ENCODE assay signal across 13 cellular contexts in the genomic region with DNA sequence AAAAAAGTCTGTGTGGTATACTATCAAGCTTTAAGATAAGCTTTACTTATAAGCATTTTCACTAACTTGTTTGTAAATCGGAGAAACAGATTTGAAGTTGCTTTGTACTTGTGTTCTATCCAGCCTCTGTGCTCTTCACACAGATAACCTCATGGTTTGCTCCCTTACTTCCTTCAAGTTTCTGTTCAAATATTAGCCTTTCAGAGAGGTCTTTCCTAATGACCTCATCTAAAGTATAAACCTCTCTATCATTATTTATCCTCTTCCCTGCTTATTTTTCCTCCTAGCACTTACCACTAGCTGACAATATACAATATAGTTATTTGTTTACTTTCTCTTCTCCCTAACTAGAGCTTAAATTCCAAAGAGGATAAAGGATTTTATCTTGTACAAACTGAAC.
DNase-seq lines count a peak whose midpoint lies in the region; ATAC-seq, FAIRE-seq and TF ChIP-seq lines count a peak whose summit lies in the region.
"Had no signal": no experiment of that assay in that cellular context is flagged by ENCODE, and none has a peak within 500 bp of the region (broad histone marks: within the 10 kb centered on the region; RNA-seq: fewer than 3 reads in every experiment).

No MANE protein-coding gene starts in this region.

- no peak for ATAC-seq in CD4-positive, alpha-beta T cell (ENCODE audit: poor library complexity)
- no peak for ATAC-seq in activated CD8-positive, alpha-beta T cell treated with anti-CD3 and anti-CD28 coated beads, Interleukin-2, amount 10 ng/mL, durations not matched to agents 7 days and 5 days
- ATAC-seq in HepG2 = peak; percentile 90
- no peak for ATAC-seq in GM18520 (IDR thresholded peaks at IDR 0.05; ENCODE audit: unreplicated experiment)
- no peak for ATAC-seq in HG02852 (IDR thresholded peaks at IDR 0.05; ENCODE audit: unreplicated experiment)
- ATAC-seq in GM21367 (IDR thresholded peaks at IDR 0.05; ENCODE audit: unreplicated experiment) = no peak

- no peak overlapping the region for H3K4me3 Mint-ChIP-seq in CD4-positive, alpha-beta T cell
- H3K4me3 Mint-ChIP-seq in activated CD8-positive, alpha-beta T cell treated with anti-CD3 and anti-CD28 coated beads, Interleukin-2, amount 10 ng/mL, durations not matched to agents 7 days and 5 days = no peak overlapping the region
- H3K4me3 Mint-ChIP-seq: T-helper 1 cell treated with Interleukin-12 subunit alpha and Interleukin-12 subunit beta and Interleukin-4 antibody, amounts not matched to agents 30 μg/mL and 1 μg/mL, for 36 hours had no signal

- TF ChIP-seq EP300 in HepG2 (IDR thresholded peaks at IDR 0.05; ENCODE audit: low read depth in 2 of 2, low read length in 2 of 2) (no peak; a peak in 1 of 4 replicates), HepG2 (CRISPR knock-in tag; IDR thresholded peaks at IDR 0.05; ENCODE audit: borderline replicate concordance) (no peak)

- no peak overlapping the region for H3K9ac ChIP-seq in HepG2 (ENCODE audit: insufficient read depth, low read depth, low read length)

- H3K27ac ChIP-seq in CD4-positive, alpha-beta T cell (ENCODE audit: low read depth, low read length) = no peak overlapping the region
- no peak overlapping the region for H3K27ac ChIP-seq in HepG2 (ENCODE audit: extremely low read length, insufficient read depth, low read length)

- no peaks in the 10 kb centered on the region for H4K20me1 ChIP-seq in HepG2 (ENCODE audit: insufficient read depth, low read length)

- H3K27me3 ChIP-seq in CD4-positive, alpha-beta T cell (ENCODE audit: control insufficient read depth, insufficient read depth, low read length) = no peaks in the 10 kb centered on the region
- H3K27me3 ChIP-seq in HepG2 (ENCODE audit: control insufficient read depth in 1 of 2, insufficient read depth in 2 of 2, low read length in 2 of 2) = no peaks in the 10 kb centered on the region

- in situ Hi-C loops in HepG2 (cut with HindIII; ENCODE audit: extremely low pct_ligation_motif_present, low pct_unique_long_range_greater_than_20kb) = no loop called here

- H3K4me1 ChIP-seq in HepG2 (ENCODE audit: insufficient read depth, low read length) = peaks cover 10% of the 10 kb centered on the region
- H3K4me1 ChIP-seq: HAP-1 had no signal

- no peak for TF ChIP-seq CTCF in CD4-positive, alpha-beta T cell (IDR thresholded peaks at IDR 0.05)
- TF ChIP-seq CTCF in HepG2 (CRISPR knock-in tag; IDR thresholded peaks at IDR 0.05) = no peak

- no peak overlapping the region for H3K4me3 ChIP-seq in HepG2 (replicated peaks in 1 of 3; ENCODE audit: insufficient read depth in 1 of 3, low read depth in 2 of 3, low read length in 3 of 3)
- H3K4me3 ChIP-seq: HAP-1 had no signal

- no peaks in the 10 kb centered on the region for H3K79me2 ChIP-seq in HepG2 (ENCODE audit: insufficient read depth, low read length)

- H3K9me3 Mint-ChIP-seq in CD4-positive, alpha-beta T cell = no peaks in the 10 kb centered on the region
- no peaks in the 10 kb centered on the region for H3K9me3 Mint-ChIP-seq in activated CD8-positive, alpha-beta T cell treated with anti-CD3 and anti-CD28 coated beads, Interleukin-2, amount 10 ng/mL, durations not matched to agents 7 days and 5 days (ENCODE audit: insufficient read depth)
- H3K9me3 Mint-ChIP-seq: T-helper 1 cell treated with Interleukin-12 subunit alpha and Interleukin-12 subunit beta and Interleukin-4 antibody, amounts not matched to agents 30 μg/mL and 1 μg/mL, for 36 hours had no signal

- CTCF ChIA-PET in CD4-positive, alpha-beta T cell (lab: Charles Lee) = no interaction called here
- CTCF ChIA-PET in activated CD8-positive, alpha-beta T cell treated with anti-CD3 and anti-CD28 coated beads, Interleukin-2, amount 10 ng/mL, durations not matched to agents 7 days and 5 days (lab: Charles Lee) = interaction anchor here (0.8 to 2.2 kb wide), 5 partner anchors 9 to 921 kb away, joined by 3 to 11 read pairs (median 6); a partner anchor contains a TSS
- CTCF ChIA-PET in HepG2 (lab: Yijun Ruan, JAX; ENCODE audit: low intra/inter-chr PET ratio, low total read pairs) = no interaction called here

- no peak for DNase-seq in CD4-positive, alpha-beta T cell
- DNase-seq in H54 (ENCODE audit: insufficient read length, low spot score) (no peak), HepG2 (ENCODE audit: low spot score) (peak; percentile 53)
- DNase-seq in activated CD8-positive, alpha-beta T cell treated with anti-CD3 and anti-CD28 coated beads, Interleukin-2, amount 10 ng/mL, durations not matched to agents 7 days and 5 days = no peak
- DNase-seq: COR-L47, midbrain, NCI-H1694, retina had no signal

- H3K9me3 ChIP-seq in CD4-positive, alpha-beta T cell (ENCODE audit: control insufficient read depth, low read length) = no peaks in the 10 kb centered on the region
- H3K9me3 ChIP-seq in HepG2 (ENCODE audit: low read length) = no peaks in the 10 kb centered on the region
- H3K9me3 ChIP-seq: HAP-1 had no signal

- no peak overlapping the region for H2AFZ ChIP-seq in HepG2 (ENCODE audit: low read length)

- no peak for TF ChIP-seq RAD21 in HepG2 (CRISPR knock-in tag; IDR thresholded peaks at IDR 0.05)

- peak; percentile 43 for FAIRE-seq in H54 (lab: Jason Lieb, UNC)
- no peak for FAIRE-seq in HepG2 (lab: Jason Lieb, UNC)

- no peak overlapping the region; the same call in 1 of the 2 replicates for H3K4me2 ChIP-seq in HepG2 (ENCODE audit: low read depth, low read length)

- no peak for TF ChIP-seq POLR2A in H54 (IDR thresholded peaks at IDR 0.05; ENCODE audit: low read depth, low read length)
- no peak for TF ChIP-seq POLR2A in HepG2 (IDR thresholded peaks at IDR 0.05; ENCODE audit: insufficient read depth in 1 of 2, low read depth in 2 of 2, low read length in 2 of 2)

- H3K36me3 Mint-ChIP-seq in CD4-positive, alpha-beta T cell (ENCODE audit: low read depth) = peaks cover 57% of the 10 kb centered on the region
- H3K36me3 Mint-ChIP-seq in activated CD8-positive, alpha-beta T cell treated with anti-CD3 and anti-CD28 coated beads, Interleukin-2, amount 10 ng/mL, durations not matched to agents 7 days and 5 days (ENCODE audit: low read depth) = peaks cover 69% of the 10 kb centered on the region

- POLR2A ChIA-PET in CD4-positive, alpha-beta T cell (lab: Charles Lee) = interaction anchor here (0.7 to 1.0 kb wide), 2 partner anchors 145 to 180 kb away, joined by 3 read pairs; a partner anchor contains a TSS
- POLR2A ChIA-PET in activated CD8-positive, alpha-beta T cell treated with anti-CD3 and anti-CD28 coated beads, Interleukin-2, amount 10 ng/mL, durations not matched to agents 7 days and 5 days (lab: Charles Lee) = no interaction called here
- POLR2A ChIA-PET in HepG2 (lab: Yijun Ruan, JAX) = no interaction called here

- H3K4me1 Mint-ChIP-seq in CD4-positive, alpha-beta T cell (ENCODE audit: low read depth) = peaks cover 49% of the 10 kb centered on the region
- peaks cover 38% of the 10 kb centered on the region for H3K4me1 Mint-ChIP-seq in activated CD8-positive, alpha-beta T cell treated with anti-CD3 and anti-CD28 coated beads, Interleukin-2, amount 10 ng/mL, durations not matched to agents 7 days and 5 days (ENCODE audit: low read depth)

- H3K27me3 Mint-ChIP-seq in CD4-positive, alpha-beta T cell = no peaks in the 10 kb centered on the region
- no peaks in the 10 kb centered on the region for H3K27me3 Mint-ChIP-seq in activated CD8-positive, alpha-beta T cell treated with anti-CD3 and anti-CD28 coated beads, Interleukin-2, amount 10 ng/mL, durations not matched to agents 7 days and 5 days (ENCODE audit: low read depth)

- no peaks in the 10 kb centered on the region for H3K36me3 ChIP-seq in HepG2 (replicated peaks in 1 of 2; ENCODE audit: control insufficient read depth in 1 of 2, insufficient read depth in 2 of 2, low read length in 2 of 2)
- H3K36me3 ChIP-seq: HAP-1 had no signal

- 27% methylated on average over 1 of the region's 1 CpG for WGBS in HepG2 (ENCODE audit: low lambda C conversion rate)

- H3K27ac Mint-ChIP-seq in CD4-positive, alpha-beta T cell = peak overlapping the region; percentile 55
- peak overlapping the region; percentile 40 for H3K27ac Mint-ChIP-seq in activated CD8-positive, alpha-beta T cell treated with anti-CD3 and anti-CD28 coated beads, Interleukin-2, amount 10 ng/mL, durations not matched to agents 7 days and 5 days
- H3K27ac Mint-ChIP-seq: T-helper 1 cell treated with Interleukin-12 subunit alpha and Interleukin-12 subunit beta and Interleukin-4 antibody, amounts not matched to agents 30 μg/mL and 1 μg/mL, for 36 hours had no signal

- intact Hi-C loops in CD4-positive, alpha-beta T cell (cut with DNase I, micrococcal nuclease) = loop anchor here (5.0 to 10.0 kb wide), 2 partner anchors 523 to 1376 kb away; no protein-coding TSS in a partner anchor
- intact Hi-C loops in HepG2 (cut with micrococcal nuclease; ENCODE audit: unreplicated experiment) = loop anchor here (2.0 kb wide), 1 partner anchor 180 kb away; a partner anchor contains a TSS

- no TSS peak for BruUV-seq in HepG2 (replicated peaks; lab: Mats Ljungman, UMichigan)

TF ChIP-seq in HepG2, 621 proteins besides CTCF, POLR2A, EP300 and RAD21 (continues in another document):
- TF ChIP-seq, protein P1, sequence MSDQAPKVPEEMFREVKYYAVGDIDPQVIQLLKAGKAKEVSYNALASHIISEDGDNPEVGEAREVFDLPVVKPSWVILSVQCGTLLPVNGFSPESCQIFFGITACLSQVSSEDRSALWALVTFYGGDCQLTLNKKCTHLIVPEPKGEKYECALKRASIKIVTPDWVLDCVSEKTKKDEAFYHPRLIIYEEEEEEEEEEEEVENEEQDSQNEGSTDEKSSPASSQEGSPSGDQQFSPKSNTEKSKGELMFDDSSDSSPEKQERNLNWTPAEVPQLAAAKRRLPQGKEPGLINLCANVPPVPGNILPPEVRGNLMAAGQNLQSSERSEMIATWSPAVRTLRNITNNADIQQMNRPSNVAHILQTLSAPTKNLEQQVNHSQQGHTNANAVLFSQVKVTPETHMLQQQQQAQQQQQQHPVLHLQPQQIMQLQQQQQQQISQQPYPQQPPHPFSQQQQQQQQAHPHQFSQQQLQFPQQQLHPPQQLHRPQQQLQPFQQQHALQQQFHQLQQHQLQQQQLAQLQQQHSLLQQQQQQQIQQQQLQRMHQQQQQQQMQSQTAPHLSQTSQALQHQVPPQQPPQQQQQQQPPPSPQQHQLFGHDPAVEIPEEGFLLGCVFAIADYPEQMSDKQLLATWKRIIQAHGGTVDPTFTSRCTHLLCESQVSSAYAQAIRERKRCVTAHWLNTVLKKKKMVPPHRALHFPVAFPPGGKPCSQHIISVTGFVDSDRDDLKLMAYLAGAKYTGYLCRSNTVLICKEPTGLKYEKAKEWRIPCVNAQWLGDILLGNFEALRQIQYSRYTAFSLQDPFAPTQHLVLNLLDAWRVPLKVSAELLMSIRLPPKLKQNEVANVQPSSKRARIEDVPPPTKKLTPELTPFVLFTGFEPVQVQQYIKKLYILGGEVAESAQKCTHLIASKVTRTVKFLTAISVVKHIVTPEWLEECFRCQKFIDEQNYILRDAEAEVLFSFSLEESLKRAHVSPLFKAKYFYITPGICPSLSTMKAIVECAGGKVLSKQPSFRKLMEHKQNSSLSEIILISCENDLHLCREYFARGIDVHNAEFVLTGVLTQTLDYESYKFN (CRISPR knock-in tag; conservative IDR thresholded peaks at IDR 0.05) = peak; percentile 38; the same call in 1 of the 2 replicates
- TF ChIP-seq ZNF335 (CRISPR knock-in tag; IDR thresholded peaks at IDR 0.05) = no peak
- no peak for TF ChIP-seq SOX13 (IDR thresholded peaks at IDR 0.05)
- peak in 1 of 2 experiments; percentile 41; a peak in 1 of 4 replicates for TF ChIP-seq SOX13 (CRISPR knock-in tag; conservative IDR thresholded peaks at IDR 0.05 in 1 of 2, IDR thresholded peaks at IDR 0.05 in 1 of 2)
